ENCODE assay signal across 8 cellular contexts in the genomic region with DNA sequence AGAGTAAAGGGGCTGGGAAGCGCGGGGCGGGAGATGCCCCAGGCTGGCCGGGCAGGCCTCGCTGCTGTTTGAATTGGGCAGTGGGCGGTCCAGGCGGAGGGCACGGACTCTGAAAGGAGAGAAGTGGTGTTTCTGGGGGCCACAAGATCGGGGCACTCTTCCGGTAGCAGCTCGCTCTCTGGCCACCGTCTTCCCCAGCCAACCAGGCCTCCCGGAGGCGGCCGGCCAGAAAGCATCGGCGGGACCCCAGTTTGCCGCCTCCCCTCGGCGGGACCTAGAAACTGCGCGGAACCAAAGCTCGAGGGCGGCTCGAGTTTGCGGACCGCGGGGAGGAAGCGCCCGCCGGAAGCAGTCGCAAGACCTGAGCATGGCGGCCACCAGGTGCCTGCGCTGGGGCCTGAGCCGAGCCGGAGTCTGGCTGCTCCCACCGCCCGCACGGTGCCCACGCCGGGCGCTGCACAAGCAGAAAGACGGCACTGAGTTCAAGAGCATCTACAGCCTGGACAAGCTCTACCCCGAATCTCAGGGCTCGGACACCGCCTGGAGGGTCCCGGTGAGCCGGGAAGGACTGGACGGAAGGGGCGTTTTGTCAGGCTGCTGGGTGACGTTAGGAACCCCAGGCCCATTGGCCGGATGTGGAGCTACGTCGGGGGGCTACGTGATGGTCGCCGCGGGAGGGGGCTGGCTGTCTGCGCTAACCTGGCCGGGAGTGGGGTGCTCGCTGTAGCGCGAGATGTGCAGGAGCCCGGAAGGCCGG. TPM values are rescaled to one million over a fixed set of nuclear protein-coding genes. Genes with fewer than 3 reads are reported as not detected.
DNase-seq lines count a peak whose midpoint lies in the region; ATAC-seq and TF ChIP-seq lines count a peak whose summit lies in the region.

Gene MRPL58, plus strand, starts transcription at position 351 of the 757 bp plus-strand sequence. Its CDS starts 17 bp downstream, at position 368.

- POLR2A ChIA-PET in T-cell (lab: Charles Lee), result interaction anchor here in 1 of 2 donors (0.5 to 1.3 kb wide), 3 partner anchors 7 to 50 kb away, joined by 3 to 8 read pairs (median 3); no protein-coding TSS in a partner anchor

- H3K9me3 ChIP-seq in adrenal gland (replicated peaks in 1 of 3) (no peaks in the 10 kb centered on the region), upper lobe of right lung (no peaks in the 10 kb centered on the region)

- no peaks in the 10 kb centered on the region for H3K27me3 Mint-ChIP-seq in T-cell
- H3K27me3 Mint-ChIP-seq in progenitor cell of endocrine pancreas, result no peaks in the 10 kb centered on the region

- H3K4me1 Mint-ChIP-seq in T-cell (peaks cover 33 to 39% (median 39%) of the 10 kb centered on the region in 3 donors), progenitor cell of endocrine pancreas (ENCODE audit: low read depth) (peaks cover 16% of the 10 kb centered on the region)

- H3K36me3 ChIP-seq in adrenal gland (replicated peaks in 1 of 2), result no peaks in the 10 kb centered on the region
- peaks cover 12% of the 10 kb centered on the region for H3K36me3 ChIP-seq in upper lobe of right lung

- H3K9me3 Mint-ChIP-seq in T-cell (no peaks in the 10 kb centered on the region), progenitor cell of endocrine pancreas (ENCODE audit: low read depth) (no peaks in the 10 kb centered on the region)

- intact Hi-C loops in adrenal gland (cut with DNase I) (no loop called here), left cardiac atrium (cut with DNase I) (loop anchor here (5.0 to 10.0 kb wide), 2 partner anchors 48 to 50 kb away; no protein-coding TSS in a partner anchor), upper lobe of right lung (cut with DNase I) (loop anchor here (10.0 kb wide), 1 partner anchor 48 kb away; no protein-coding TSS in a partner anchor)

- DNase-seq in NCI-H1092 (lab: John Stamatoyannopoulos, UW), result peak; percentile 79
- DNase-seq in T-cell, result peak; percentile 56 to 82 (median 73)
- DNase-seq in adrenal gland, result peak; percentile 74 to 90 (median 83)
- DNase-seq in left cardiac atrium, result peak; percentile 88
- peak; percentile 80 for DNase-seq in progenitor cell of endocrine pancreas (ENCODE audit: low spot score, unreplicated experiment)
- peak; percentile 93 for DNase-seq in upper lobe of right lung

- ATAC-seq in HG02610 (IDR thresholded peaks at IDR 0.05; ENCODE audit: unreplicated experiment) (peak; percentile 87), T-cell (replicated peaks in 1 of 4) (peak; percentile 94 to 98 (median 96)), left cardiac atrium (peak; percentile 95), upper lobe of right lung (peak; percentile 98)

- peaks cover 0 to 20% of the 10 kb centered on the region in 2 donors for H3K4me1 ChIP-seq in adrenal gland (replicated peaks in 1 of 2)
- peaks cover 16% of the 10 kb centered on the region for H3K4me1 ChIP-seq in upper lobe of right lung

- H3K27me3 ChIP-seq in adrenal gland (no peaks in the 10 kb centered on the region), upper lobe of right lung (no peaks in the 10 kb centered on the region)

- peak within 1 kb of the TSS; percentile 34 to 52 (median 50) for H3K4me3 ChIP-seq in adrenal gland
- H3K4me3 ChIP-seq in upper lobe of right lung, result peak within 1 kb of the TSS; percentile 85

- peak; percentile 43 for TF ChIP-seq CTCF in GM12873 (IDR thresholded peaks at IDR 0.05; ENCODE audit: insufficient read depth, low read depth, low read length, missing control alignments)
- peak; percentile 35 to 70 (median 58) for TF ChIP-seq CTCF in adrenal gland (IDR thresholded peaks at IDR 0.05)
- peak; percentile 59 for TF ChIP-seq CTCF in progenitor cell of endocrine pancreas (IDR thresholded peaks at IDR 0.05; ENCODE audit: unreplicated experiment)
- TF ChIP-seq CTCF in upper lobe of right lung (IDR thresholded peaks at IDR 0.05), result peak; percentile 62

- H3K27ac Mint-ChIP-seq in T-cell (peak within 1 kb of the TSS; percentile 85 to 86), progenitor cell of endocrine pancreas (peak within 1 kb of the TSS; percentile 97)

- H3K4me3 Mint-ChIP-seq in T-cell (peak within 1 kb of the TSS; percentile 92 to 94 (median 93)), progenitor cell of endocrine pancreas (ENCODE audit: low read depth) (peak within 1 kb of the TSS; percentile 90)

- CTCF ChIA-PET in T-cell (lab: Charles Lee), result interaction anchor here (0.6 to 4.1 kb wide), 15 partner anchors 14 to 189 kb away, joined by 3 to 46 read pairs (median 3); partner anchors contain the start of genes CDR2L (in 1 of the 2), HID1 (in 1 of the 2) and KCTD2 (in 1 of the 2)

- H3K36me3 Mint-ChIP-seq in T-cell (peaks cover 10% of the 10 kb centered on the region), progenitor cell of endocrine pancreas (ENCODE audit: insufficient read depth) (peaks cover 7% of the 10 kb centered on the region)

- peak within 1 kb of the TSS; percentile 11 to 83 (median 52) for H3K27ac ChIP-seq in adrenal gland
- peak within 1 kb of the TSS; percentile 90 for H3K27ac ChIP-seq in upper lobe of right lung

- 2 to 5% (median 3%) methylated on average over 21 to 65 of the region's 65 CpGs for WGBS in adrenal gland, 4 donors

- peak; percentile 43 to 49 for TF ChIP-seq POLR2A in adrenal gland (IDR thresholded peaks at IDR 0.05)

RNA-seq across cellular contexts. Expression of gene MRPL58, which starts in this region (rescaled TPM):
- total RNA-seq in T-cell, result 10 to 100 TPM; 15.6 to 30.6 (median 26.6) TPM
- 100 to 1,000 TPM in 1 of 8 donors, 10 to 100 TPM in 7; 38.7 to 120 (median 52.3) TPM for total RNA-seq in adrenal gland
- polyA plus RNA-seq in adrenal gland, result 10 to 100 TPM; 46.7 to 88.8 (median 57.6) TPM
- total RNA-seq in left cardiac atrium, result 10 to 100 TPM; 38.1 to 46.7 TPM
- 26.5 and 26.8 TPM in 2 replicates for total RNA-seq in progenitor cell of endocrine pancreas
- total RNA-seq in upper lobe of right lung, result 21.6 TPM

Comparison
In these comparisons a context has a peak if more than half of its experiments do, and no peak if none do; other contexts are left out.
1. Peak in every context shown above with its lines: DNase-seq, ATAC-seq, H3K4me3 ChIP-seq and H3K27ac ChIP-seq.
2. intact Hi-C loops: an anchor here in left cardiac atrium (5.0 to 10.0 kb wide) and upper lobe of right lung (10.0 kb wide); none called in adrenal gland.